In the genomic region with DNA sequence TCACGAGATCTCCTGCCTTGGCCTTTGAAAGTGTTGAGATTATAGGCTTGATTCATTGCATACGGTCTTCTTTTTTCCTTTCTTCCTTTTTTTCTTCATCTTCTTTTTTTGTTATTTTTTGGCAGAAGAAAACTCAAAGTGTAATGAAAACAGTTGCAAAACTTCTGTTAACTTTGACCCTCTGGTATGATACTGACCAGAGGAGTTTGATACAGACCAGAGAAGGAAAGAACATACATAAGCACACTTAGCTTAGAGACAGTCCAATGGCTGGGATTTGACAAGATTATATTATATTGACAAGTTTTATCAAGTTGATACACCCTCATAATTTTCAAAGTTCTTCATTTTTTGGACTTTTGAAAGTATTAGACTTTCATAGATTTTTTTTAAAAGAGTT, we compare ENCODE assay signal across 23 cellular contexts.
"Had no signal": no experiment of that assay in that cellular context is flagged by ENCODE, and none has a peak within 500 bp of the region (broad histone marks: within the 10 kb centered on the region; RNA-seq: fewer than 3 reads in every experiment).

No MANE protein-coding gene starts in this region.

- FAIRE-seq: islet of Langerhans had no signal

- H3K4me3 ChIP-seq: gastroesophageal sphincter, heart right ventricle, pancreas, sigmoid colon, thoracic aorta, transverse colon, upper lobe of right lung, uterus had no signal

- H3K4me1 Mint-ChIP-seq: naive thymus-derived CD8-positive, alpha-beta T cell; neural crest cell; stimulated activated memory B cell treated with anti-CD40 and anti-IgM and Interleukin-4, amounts not matched to agents 10 μg/mL and 1 μg/mL and 100 μg/mL, for 72 hours had no signal

- ATAC-seq: effector memory CD8-positive, alpha-beta T cell; gastroesophageal sphincter; left colon; naive thymus-derived CD8-positive, alpha-beta T cell; stimulated activated memory B cell treated with anti-CD40 and anti-IgM and Interleukin-4, amounts not matched to agents 10 μg/mL and 1 μg/mL and 100 μg/mL, for 72 hours; stimulated activated naive CD8-positive, alpha-beta T cell treated with anti-CD3 and anti-CD28 coated beads, Interleukin-15, Interleukin-2, amounts not matched to agents 100 U/mL and 50 U/mL, for 24 hours; upper lobe of right lung had no signal

- H3K36me3 Mint-ChIP-seq: naive thymus-derived CD8-positive, alpha-beta T cell; stimulated activated memory B cell treated with anti-CD40 and anti-IgM and Interleukin-4, amounts not matched to agents 10 μg/mL and 1 μg/mL and 100 μg/mL, for 72 hours had no signal

- H3K27me3 Mint-ChIP-seq: effector memory CD8-positive, alpha-beta T cell; naive thymus-derived CD8-positive, alpha-beta T cell; stimulated activated memory B cell treated with anti-CD40 and anti-IgM and Interleukin-4, amounts not matched to agents 10 μg/mL and 1 μg/mL and 100 μg/mL, for 72 hours had no signal

- DNase-seq: cortex of kidney; effector memory CD8-positive, alpha-beta T cell; foreskin fibroblast; glutamatergic neuron; heart right ventricle; hippocampal formation; left colon; mesenchymal stem cell; naive thymus-derived CD8-positive, alpha-beta T cell; pancreas; retina; sigmoid colon; stimulated activated CD4-positive, alpha-beta T cell treated with anti-CD3 and anti-CD28 coated beads, Interleukin-4, amount 100 ng/mL, for 4 hours; stimulated activated naive CD8-positive, alpha-beta T cell treated with anti-CD3 and anti-CD28 coated beads, Interleukin-15, Interleukin-2, amounts not matched to agents 100 U/mL and 50 U/mL, for 24 hours; transverse colon; upper lobe of right lung had no signal

- H3K9me3 Mint-ChIP-seq: effector memory CD8-positive, alpha-beta T cell; neural crest cell; stimulated activated memory B cell treated with anti-CD40 and anti-IgM and Interleukin-4, amounts not matched to agents 10 μg/mL and 1 μg/mL and 100 μg/mL, for 72 hours had no signal

- H3K27me3 ChIP-seq: gastroesophageal sphincter, heart right ventricle, neutrophil, pancreas, sigmoid colon, transverse colon, upper lobe of right lung, uterus had no signal

- H3K27ac ChIP-seq: neutrophil, upper lobe of right lung had no signal

- H3K27ac Mint-ChIP-seq: effector memory CD8-positive, alpha-beta T cell; naive thymus-derived CD8-positive, alpha-beta T cell; stimulated activated memory B cell treated with anti-CD40 and anti-IgM and Interleukin-4, amounts not matched to agents 10 μg/mL and 1 μg/mL and 100 μg/mL, for 72 hours had no signal

- H3K36me3 ChIP-seq: gastroesophageal sphincter, neutrophil, pancreas, sigmoid colon, thoracic aorta, transverse colon, upper lobe of right lung, uterus had no signal

- H3K9me3 ChIP-seq: gastroesophageal sphincter, heart right ventricle, neutrophil, pancreas, sigmoid colon, thoracic aorta, transverse colon, upper lobe of right lung, uterus had no signal

- H3K4me1 ChIP-seq: upper lobe of right lung had no signal

- H3K4me3 Mint-ChIP-seq: effector memory CD8-positive, alpha-beta T cell; naive thymus-derived CD8-positive, alpha-beta T cell; neural crest cell; stimulated activated memory B cell treated with anti-CD40 and anti-IgM and Interleukin-4, amounts not matched to agents 10 μg/mL and 1 μg/mL and 100 μg/mL, for 72 hours had no signal
